Comparison of ENCODE assay signal across 1 cellular context in genomic region chr11:2797741-2798361, GRCh38.
TF ChIP-seq lines count a peak whose summit lies in the region.

No MANE protein-coding gene starts in this region.

TF ChIP-seq in HepG2, 621 proteins besides CTCF, POLR2A, EP300 and RAD21 (continued from another document):
- TF ChIP-seq KIAA2018 (CRISPR knock-in tag; IDR thresholded peaks at IDR 0.05; ENCODE audit: borderline replicate concordance) = no peak
- TF ChIP-seq SKI (IDR thresholded peaks at IDR 0.05; ENCODE audit: partially characterized antibody) = no peak
- no peak for TF ChIP-seq ZNF180 (CRISPR knock-in tag; IDR thresholded peaks at IDR 0.05; ENCODE audit: borderline replicate concordance, low read depth)
